Comparison of ENCODE assay signal across 8 cellular contexts in genomic region chr20:30289689-30290088, GRCh38.
A peak's percentile ranks its signal among the peaks of the same experiment; 100 is the strongest.
DNase-seq lines count a peak whose midpoint lies in the region; ATAC-seq and TF ChIP-seq lines count a peak whose summit lies in the region.
"Not testable (repeated sequence)": the region's sequence is repeated elsewhere in the genome, so short reads cannot be mapped to it uniquely, and the experiment has no call there.

No MANE protein-coding gene starts in this region.

- not testable (repeated sequence) for H2BK15ac ChIP-seq in mesendoderm (replicated peaks; ENCODE audit: low read depth)

- 8% methylated on average over 7 of the region's 26 CpGs; no CpG with 5 or more reads in 1 of the 2 donors for WGBS in gastroesophageal sphincter (ENCODE audit: low coverage in 1 of 2), 2 donors
- WGBS in mesendoderm (ENCODE audit: extremely low coverage, insufficient coverage, low lambda C conversion rate) = no CpG with 5 or more reads among the region's 26 CpGs
- 11 to 78% methylated on average over 26 of the region's 26 CpGs for WGBS in tibial nerve, 2 donors

- H4K8ac ChIP-seq in mesendoderm (ENCODE audit: low read depth, low read length) = not testable (repeated sequence)

- not testable (repeated sequence) for H2BK5ac ChIP-seq in mesendoderm (ENCODE audit: low read length)

- DNase-seq in DMS53 (lab: John Stamatoyannopoulos, UW) (peak; percentile 58), RPMI8226 (peak; percentile 11), activated T-cell treated with anti-CD3 and anti-CD28 coated beads for 48 hours (ENCODE audit: low read depth) (peak; percentile 13), mesendoderm (peak; percentile 37)
- DNase-seq in breast epithelium (ENCODE audit: low spot score in 2 of 2); tibial nerve (ENCODE audit: low spot score in 2 of 2): not testable (repeated sequence)

- TF ChIP-seq CTCF in breast epithelium (IDR thresholded peaks at IDR 0.05); gastroesophageal sphincter (IDR thresholded peaks at IDR 0.05); tibial nerve (IDR thresholded peaks at IDR 0.05): not testable (repeated sequence)

- peak overlapping the region in 2 of 3 donors; percentile 26 to 28 for H3K4me3 ChIP-seq in breast epithelium
- peak overlapping the region; percentile 31 to 50 for H3K4me3 ChIP-seq in gastroesophageal sphincter
- not testable (repeated sequence) for H3K4me3 ChIP-seq in mesendoderm (ENCODE audit: low read length)
- H3K4me3 ChIP-seq in skeletal muscle tissue (ENCODE audit: low read length in 3 of 3) = peak overlapping the region in 2 of 3 donors; percentile 41 to 48
- H3K4me3 ChIP-seq in tibial nerve = peak overlapping the region in 2 of 4 donors; percentile 47 to 50

- not testable (repeated sequence) for H3K36me3 ChIP-seq in breast epithelium; gastroesophageal sphincter; mesendoderm (ENCODE audit: control insufficient read depth, insufficient read depth, low read length); skeletal muscle tissue (ENCODE audit: control insufficient read depth in 3 of 3, insufficient read depth in 3 of 3, low read length in 3 of 3); tibial nerve

- H3K27ac ChIP-seq in breast epithelium; mesendoderm (ENCODE audit: low read depth, low read length); skeletal muscle tissue (ENCODE audit: low read depth, low read length): not testable (repeated sequence)
- H3K27ac ChIP-seq in gastroesophageal sphincter (peak overlapping the region in 3 of 4 donors; percentile 68 to 83 (median 70)), tibial nerve (peak overlapping the region in 3 of 4 donors; percentile 15 to 82 (median 77))

- peak overlapping the region; percentile 42 for H3K56ac ChIP-seq in mesendoderm (ENCODE audit: low read length)

- H3K27me3 ChIP-seq in breast epithelium; gastroesophageal sphincter; mesendoderm (ENCODE audit: insufficient read depth, low read length, poor library complexity); skeletal muscle tissue (ENCODE audit: control insufficient read depth in 3 of 3, insufficient read depth in 3 of 3, low read length in 3 of 3); tibial nerve: not testable (repeated sequence)

- peaks cover 0 to 12% of the 10 kb centered on the region in 2 donors for H3K9me3 ChIP-seq in breast epithelium
- not testable (repeated sequence) for H3K9me3 ChIP-seq in gastroesophageal sphincter; skeletal muscle tissue (ENCODE audit: control insufficient read depth in 3 of 3, low read length in 3 of 3); tibial nerve

- not testable (repeated sequence) for TF ChIP-seq EP300 in gastroesophageal sphincter (IDR thresholded peaks at IDR 0.05); tibial nerve (IDR thresholded peaks at IDR 0.05)

- H3K79me2 ChIP-seq in mesendoderm (ENCODE audit: control insufficient read depth, insufficient read depth, low read length) = not testable (repeated sequence)

- intact Hi-C loops in breast epithelium (cut with DNase I; ENCODE audit: low total_unique reads) = not testable (repeated sequence)

- not testable (repeated sequence) for H4K5ac ChIP-seq in mesendoderm (ENCODE audit: low read length)

- not testable (repeated sequence) for TF ChIP-seq POLR2A in breast epithelium (IDR thresholded peaks at IDR 0.05); gastroesophageal sphincter (IDR thresholded peaks at IDR 0.05); tibial nerve (IDR thresholded peaks at IDR 0.05)

- H3K18ac ChIP-seq in mesendoderm (ENCODE audit: low read length) = not testable (repeated sequence)

- not testable (repeated sequence) for H2AK5ac ChIP-seq in mesendoderm (ENCODE audit: low read length)

- H2BK120ac ChIP-seq in mesendoderm (ENCODE audit: low read depth, low read length) = not testable (repeated sequence)

- H3K79me1 ChIP-seq in mesendoderm (ENCODE audit: low read length) = not testable (repeated sequence)

- ATAC-seq in gastroesophageal sphincter = not testable (repeated sequence)

- H3K23ac ChIP-seq in mesendoderm (ENCODE audit: low read length) = not testable (repeated sequence)

- H3K4me2 ChIP-seq in mesendoderm (ENCODE audit: low read length) = not testable (repeated sequence)

- H3K9ac ChIP-seq in mesendoderm (ENCODE audit: low read length) = not testable (repeated sequence)
- H3K9ac ChIP-seq in skeletal muscle tissue (ENCODE audit: low read depth in 1 of 3, low read length in 3 of 3) = peak overlapping the region in 1 of 3 donors; percentile 40

- not testable (repeated sequence) for H3K4me1 ChIP-seq in breast epithelium; mesendoderm (ENCODE audit: control insufficient read depth, low read depth, low read length); skeletal muscle tissue (ENCODE audit: control insufficient read depth in 3 of 3, insufficient read depth in 3 of 3, low read length in 3 of 3)
- peaks cover 0 to 54% (median 0%) of the 10 kb centered on the region in 3 donors for H3K4me1 ChIP-seq in gastroesophageal sphincter
- H3K4me1 ChIP-seq in tibial nerve = peaks cover 0 to 29% (median 0%) of the 10 kb centered on the region in 4 donors

- H3K4ac ChIP-seq in mesendoderm (ENCODE audit: low read depth, low read length) = not testable (repeated sequence)
